Comparison of ENCODE assay signal across 8 cellular contexts in the genomic region with DNA sequence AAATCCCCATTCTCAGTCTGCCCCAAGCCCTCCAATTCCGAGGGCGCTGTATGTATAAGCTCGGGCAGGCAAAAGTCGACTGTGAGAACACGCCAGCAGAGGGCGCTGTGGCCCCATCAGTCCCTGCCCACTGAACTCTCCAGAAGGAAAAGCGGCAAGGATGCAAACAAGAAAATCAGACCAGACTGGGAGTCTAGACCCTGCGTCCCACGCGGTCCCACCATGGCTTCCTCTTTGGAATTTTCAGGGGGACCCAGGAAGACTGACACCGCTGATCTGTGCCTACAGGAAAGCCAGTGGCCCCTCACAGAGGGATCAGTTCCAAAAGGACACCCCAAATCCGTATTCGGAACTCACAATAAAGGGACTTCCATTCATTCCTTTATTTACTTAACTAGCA. TPM values are rescaled to one million over a fixed set of nuclear protein-coding genes. Genes with fewer than 3 reads are reported as not detected.
DNase-seq lines count a peak whose midpoint lies in the region; ATAC-seq, FAIRE-seq and TF ChIP-seq lines count a peak whose summit lies in the region.

No MANE protein-coding gene starts in this region.

- no peak overlapping the region for H3K4me3 ChIP-seq in GM12864 (ENCODE audit: low read depth, low read length)
- no peak overlapping the region for H3K4me3 ChIP-seq in astrocyte (ENCODE audit: insufficient read depth, low read depth, low read length)

- peaks cover 5% of the 10 kb centered on the region for H3K27me3 Mint-ChIP-seq in astrocyte (ENCODE audit: low read depth, unreplicated experiment)

- DNase-seq in GM12864 (ENCODE audit: low read depth) (no peak), NCI-H146 treated with DMSO at 0.1 percent for 48 hours (lab: John Stamatoyannopoulos, UW; ENCODE audit: unreplicated experiment) (peak; percentile 57), T-helper 22 cell (ENCODE audit: low read depth) (peak; percentile 12), astrocyte (ENCODE audit: low read depth) (peak; percentile 41), hippocampal formation (lab: John Stamatoyannopoulos, UW) (peak; percentile 60 to 79), sciatic nerve (ENCODE audit: low spot score) (peak; percentile 90)

- peak overlapping the region; percentile 46 for H2AFZ ChIP-seq in astrocyte (ENCODE audit: low read depth, low read length)

- no peaks in the 10 kb centered on the region for H3K79me2 ChIP-seq in astrocyte (ENCODE audit: insufficient read depth, low read length)

- H3K4me3 Mint-ChIP-seq in astrocyte (ENCODE audit: unreplicated experiment), result no peak overlapping the region

- peak; percentile 83 for ATAC-seq in HG02642 (IDR thresholded peaks at IDR 0.05; ENCODE audit: poor library complexity, unreplicated experiment)
- peak; percentile 87 for ATAC-seq in sciatic nerve
- no peak for ATAC-seq in GM18858 (IDR thresholded peaks at IDR 0.05; ENCODE audit: unreplicated experiment)

- no peaks in the 10 kb centered on the region for H3K9me3 ChIP-seq in astrocyte (ENCODE audit: insufficient read depth, low read depth, low read length)

- no peaks in the 10 kb centered on the region for H3K27me3 ChIP-seq in astrocyte (ENCODE audit: insufficient read depth, low read length)

- no peaks in the 10 kb centered on the region for H3K36me3 ChIP-seq in astrocyte (ENCODE audit: insufficient read depth, low read length)

- FAIRE-seq in astrocyte (lab: Jason Lieb, UNC), result no peak

- TF ChIP-seq CTCF in GM12864 (IDR thresholded peaks at IDR 0.05; ENCODE audit: low read depth, low read length, missing control alignments), result peak; percentile 82
- peak; percentile 81 for TF ChIP-seq CTCF in astrocyte (IDR thresholded peaks at IDR 0.05; ENCODE audit: insufficient read depth, low read depth, low read length)

- no peaks in the 10 kb centered on the region for H3K36me3 Mint-ChIP-seq in astrocyte (ENCODE audit: low read depth, unreplicated experiment)

- H3K27ac ChIP-seq in astrocyte (ENCODE audit: low read depth, low read length), result no peak overlapping the region

- peaks cover 26% of the 10 kb centered on the region for H3K4me1 ChIP-seq in astrocyte (ENCODE audit: insufficient read depth, low read length)

- H3K4me2 ChIP-seq in astrocyte (ENCODE audit: low read length), result peak overlapping the region; percentile 59

- intact Hi-C loops in sciatic nerve (cut with DNase I), result loop anchor here (10.0 kb wide), 1 partner anchor 472 kb away; no protein-coding TSS in a partner anchor

- H3K27ac Mint-ChIP-seq in astrocyte (ENCODE audit: unreplicated experiment), result no peak overlapping the region

- H4K20me1 ChIP-seq in astrocyte (ENCODE audit: insufficient read depth, low read length), result no peaks in the 10 kb centered on the region

- H3K9ac ChIP-seq in astrocyte (ENCODE audit: low read length), result no peak overlapping the region

- peaks cover 25% of the 10 kb centered on the region for H3K4me1 Mint-ChIP-seq in astrocyte (ENCODE audit: low read depth, unreplicated experiment)

- H3K9me3 Mint-ChIP-seq in astrocyte (ENCODE audit: unreplicated experiment), result peaks cover 2% of the 10 kb centered on the region

RNA-seq across cellular contexts. Expression of a gene that starts 19.5 kb away (rescaled TPM):
- total RNA-seq in astrocyte (not detected in 2 replicates), sciatic nerve (not detected)

RNA-seq across cellular contexts. Expression of a gene that starts 35.6 kb away (rescaled TPM):
- total RNA-seq in astrocyte (not detected in 2 replicates), sciatic nerve (3.2 TPM)
